ENCODE assay signal across 15 cellular contexts in the genomic region with DNA sequence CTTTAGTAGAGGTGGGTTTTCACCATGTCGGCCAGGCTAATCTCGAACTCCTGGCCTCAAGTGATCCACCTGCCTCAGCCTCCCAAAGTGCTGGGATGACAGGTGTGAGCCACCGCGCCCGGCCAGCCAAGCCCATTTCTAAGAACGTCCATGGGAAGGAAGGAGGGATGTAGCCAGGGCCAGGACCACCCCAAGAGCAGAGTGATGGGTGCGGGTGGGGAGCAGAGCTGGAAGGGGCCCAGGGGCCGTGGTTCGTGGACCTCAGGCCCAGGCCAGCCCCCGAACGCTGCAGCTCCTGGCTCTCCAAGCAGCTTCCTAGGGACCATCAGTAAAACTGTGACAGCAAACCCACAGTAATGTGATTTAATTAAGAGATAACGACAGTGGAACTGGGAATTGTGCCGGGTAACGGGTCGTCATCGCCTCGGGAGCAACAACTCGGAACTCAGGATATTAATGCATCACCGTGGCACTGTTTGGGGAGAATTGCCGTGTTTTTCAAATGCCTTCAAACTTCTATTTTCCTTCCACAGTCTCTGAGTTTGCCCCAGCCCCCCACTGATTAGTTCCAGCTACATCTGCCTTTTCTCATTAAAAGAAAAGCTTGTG.
"Had no signal": no experiment of that assay in that cellular context is flagged by ENCODE, and none has a peak within 500 bp of the region (broad histone marks: within the 10 kb centered on the region; RNA-seq: fewer than 3 reads in every experiment).

No MANE protein-coding gene starts in this region.

- H3K9ac ChIP-seq: neural progenitor cell had no signal

- H3K36me3 ChIP-seq: brain microvascular endothelial cell, colonic mucosa, neural progenitor cell, pancreas, tibial artery, uterus had no signal

- H3K9me3 ChIP-seq: colonic mucosa, pancreas, tibial artery, uterus had no signal

- DNase-seq: activated CD4-positive, alpha-beta T cell treated with anti-CD3 and anti-CD28 coated beads for 36 hours; activated CD4-positive, alpha-beta T cell treated with anti-CD3 and anti-CD28 coated beads, Interleukin-2, amount 50 U/mL, for 48 hours; activated naive CD4-positive, alpha-beta T cell treated with anti-CD3 and anti-CD28 coated beads, Interleukin-2, amount 50 U/mL, for 16 hours; brain microvascular endothelial cell; central memory CD4-positive, alpha-beta T cell; colonic mucosa; mesenchymal stem cell; stimulated activated CD4-positive, alpha-beta T cell treated with anti-CD3 and anti-CD28 coated beads, Interleukin-12 subunit alpha, Interleukin-12 subunit beta, amount 100 ng/mL, for 4 hours; stimulated activated CD4-positive, alpha-beta T cell treated with anti-CD3 and anti-CD28 coated beads, Interleukin-1b, Interleukin-23, amount 100 ng/mL, for 48 hours; stimulated activated naive CD4-positive, alpha-beta T cell treated with Interleukin-2 at 50 U/mL for 16 hours; T-helper 2 cell; uterus had no signal

- H3K27ac ChIP-seq: brain microvascular endothelial cell, colonic mucosa, neural progenitor cell, pancreas, tibial artery, uterus had no signal

- H3K27me3 ChIP-seq: brain microvascular endothelial cell, colonic mucosa, neural progenitor cell, pancreas, uterus had no signal

- H3K4me1 ChIP-seq: colonic mucosa, pancreas, uterus had no signal

- H3K4me2 ChIP-seq: neural progenitor cell had no signal

- H3K4me3 ChIP-seq: colonic mucosa, neural progenitor cell, pancreas, tibial artery, uterus had no signal
